ENCODE assay signal across 8 cellular contexts in genomic region chr21:17818158-17819113, GRCh38. TPM values are rescaled to one million over a fixed set of nuclear protein-coding genes. Genes with fewer than 3 reads are reported as not detected.
DNase-seq lines count a peak whose midpoint lies in the region; ATAC-seq and TF ChIP-seq lines count a peak whose summit lies in the region.

No MANE protein-coding gene starts in this region.

- DNase-seq in AML-193 (lab: John Stamatoyannopoulos, UW) = peak; percentile 39 to 54
- DNase-seq in RWPE1 (ENCODE audit: low spot score) = peak; percentile 26
- peak; percentile 50 for DNase-seq in left cardiac atrium
- peak; percentile 84 for DNase-seq in posterior vena cava (ENCODE audit: low spot score)
- no peak for DNase-seq in amniotic stem cell (lab: John Stamatoyannopoulos, UW)

- POLR2A ChIA-PET in RWPE1 (lab: Yijun Ruan, JAX; ENCODE audit: low non-redundant PET) = interaction anchor here (0.5 to 0.7 kb wide), 2 partner anchors 105 to 129 kb away, joined by 3 read pairs; no protein-coding TSS in a partner anchor

- intact Hi-C loops in left cardiac atrium (cut with DNase I) = loop anchor here in 1 of 2 donors (10.0 kb wide), 1 partner anchor 144 kb away; no protein-coding TSS in a partner anchor
- intact Hi-C loops in posterior vena cava (cut with DNase I) = no loop called here

- H3K4me3 Mint-ChIP-seq in activated naive CD4-positive, alpha-beta T cell treated with anti-CD3 and anti-CD28 coated beads, Interleukin-2, amount 50 U/mL, for 24 hours = peak overlapping the region; percentile 87

- H3K4me1 Mint-ChIP-seq in activated naive CD4-positive, alpha-beta T cell treated with anti-CD3 and anti-CD28 coated beads, Interleukin-2, amount 50 U/mL, for 24 hours = peaks cover 62% of the 10 kb centered on the region

- ATAC-seq in GM19023 (IDR thresholded peaks at IDR 0.05; ENCODE audit: unreplicated experiment) (peak; percentile 15), HG03342 (IDR thresholded peaks at IDR 0.05; ENCODE audit: unreplicated experiment) (peak; percentile 11), left cardiac atrium (peak; percentile 44 to 65)

- H3K27me3 Mint-ChIP-seq in activated naive CD4-positive, alpha-beta T cell treated with anti-CD3 and anti-CD28 coated beads, Interleukin-2, amount 50 U/mL, for 24 hours = no peaks in the 10 kb centered on the region

- no peaks in the 10 kb centered on the region for H3K9me3 Mint-ChIP-seq in activated naive CD4-positive, alpha-beta T cell treated with anti-CD3 and anti-CD28 coated beads, Interleukin-2, amount 50 U/mL, for 24 hours

- H3K27ac ChIP-seq in RWPE1 = peak overlapping the region; percentile 86

- TF ChIP-seq CTCF in RWPE1 (conservative IDR thresholded peaks at IDR 0.05; ENCODE audit: low read depth) = no peak

- CTCF ChIA-PET in RWPE1 (lab: Yijun Ruan, JAX) = no interaction called here

- H3K36me3 Mint-ChIP-seq in activated naive CD4-positive, alpha-beta T cell treated with anti-CD3 and anti-CD28 coated beads, Interleukin-2, amount 50 U/mL, for 24 hours = peaks cover 15% of the 10 kb centered on the region

- peak overlapping the region; percentile 95 for H3K27ac Mint-ChIP-seq in activated naive CD4-positive, alpha-beta T cell treated with anti-CD3 and anti-CD28 coated beads, Interleukin-2, amount 50 U/mL, for 24 hours

RNA-seq across cellular contexts. Expression of gene C21orf91, which starts 0.7 kb away (rescaled TPM):
- total RNA-seq in left cardiac atrium = 1 to 10 TPM; 9.0 to 9.2 TPM
- total RNA-seq in posterior vena cava = 10 to 100 TPM; 11.3 to 11.8 TPM
